15 cellular contexts compared by ENCODE assay signal in the genomic region with DNA sequence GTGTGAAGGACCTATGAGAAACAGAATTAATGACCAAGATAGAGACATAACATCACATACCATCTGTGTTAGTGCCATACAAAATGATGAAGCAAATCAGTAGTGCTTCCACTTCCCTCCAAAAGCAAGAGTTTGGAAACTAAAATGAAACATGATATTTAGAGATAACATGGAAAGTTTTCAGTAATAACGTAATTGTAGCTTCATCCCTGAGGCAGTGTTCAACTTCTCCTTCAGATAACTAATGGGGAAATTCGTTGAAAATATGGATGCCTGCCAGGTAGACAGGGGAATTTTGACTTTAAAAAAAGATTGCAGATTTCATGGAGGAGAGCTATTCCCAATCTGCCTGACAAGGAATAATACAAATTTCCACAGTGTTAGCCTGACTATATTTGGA.
DNase-seq lines count a peak whose midpoint lies in the region; ATAC-seq and TF ChIP-seq lines count a peak whose summit lies in the region.
"Had no signal": no experiment of that assay in that cellular context is flagged by ENCODE, and none has a peak within 500 bp of the region (broad histone marks: within the 10 kb centered on the region; RNA-seq: fewer than 3 reads in every experiment).

No MANE protein-coding gene starts in this region.

- no peak for ATAC-seq in GM19395 (IDR thresholded peaks at IDR 0.05; ENCODE audit: unreplicated experiment)
- ATAC-seq: CD8-positive, alpha-beta T cell; GM23338 had no signal

- in situ Hi-C loops in KBM-7 (cut with MboI; ENCODE audit: low pct_unique_long_range_greater_than_20kb, low sequenced_read_pairs) = no loop called here

- no peak for TF ChIP-seq CTCF in fibroblast of the aortic adventitia (IDR thresholded peaks at IDR 0.05; ENCODE audit: insufficient read depth, low read length)

- H3K4me3 ChIP-seq in fibroblast of the aortic adventitia (ENCODE audit: low read depth, low read length) = no peak overlapping the region
- H3K4me3 ChIP-seq: GM23338 had no signal

- peak; percentile 14 for DNase-seq in NCI-H1105 treated with DMSO at 0.1 percent for 48 hours (lab: John Stamatoyannopoulos, UW)
- no peak for DNase-seq in NCI-H1105 (lab: John Stamatoyannopoulos, UW)
- DNase-seq in RPMI7951 (ENCODE audit: low read depth) = peak; percentile 49
- DNase-seq in fibroblast of the aortic adventitia (ENCODE audit: low read depth) = peak; percentile 76
- DNase-seq in SIG-M5 treated with dmso at 0.1 percent for 504 hours (lab: John Stamatoyannopoulos, UW; ENCODE audit: unreplicated experiment) = no peak
- DNase-seq in stimulated activated CD4-positive, alpha-beta T cell treated with anti-CD3 and anti-CD28 coated beads, Interleukin-4, amount 100 ng/mL, for 1 hour = no peak
- no peak for DNase-seq in KBM-7
- DNase-seq: CD8-positive, alpha-beta T cell; COR-L47; DMS153; DMS79 treated with DMSO at 0.1 percent for 48 hours; GF-D8; H7 had no signal

Comparison
In these comparisons a context has a peak if more than half of its experiments do, and no peak if none do; other contexts are left out.
1. DNase-seq: peak in NCI-H1105 treated with DMSO at 0.1 percent for 48 hours (single experiment), RPMI7951 (single experiment) and fibroblast of the aortic adventitia (single experiment); none in NCI-H1105 (single experiment), SIG-M5 treated with dmso at 0.1 percent for 504 hours (single experiment), stimulated activated CD4-positive, alpha-beta T cell treated with anti-CD3 and anti-CD28 coated beads, Interleukin-4, amount 100 ng/mL, for 1 hour (single experiment) and KBM-7 (single experiment).